1 cellular context compared by ENCODE assay signal in genomic region chr5:38166832-38167231, GRCh38.
TF ChIP-seq lines count a peak whose summit lies in the region.

No MANE protein-coding gene starts in this region.

TF ChIP-seq in HepG2, 621 proteins besides CTCF, POLR2A, EP300 and RAD21 (continued from another document):
- TF ChIP-seq ZNF687 (CRISPR knock-in tag; IDR thresholded peaks at IDR 0.05) (peak; percentile 38; the same call in 1 of the 2 replicates), KLF11 (CRISPR knock-in tag; IDR thresholded peaks at IDR 0.05) (no peak), POGZ (CRISPR knock-in tag; IDR thresholded peaks at IDR 0.05) (no peak), ZNF468 (CRISPR knock-in tag; IDR thresholded peaks at IDR 0.05) (no peak), ZNF367 (CRISPR knock-in tag; IDR thresholded peaks at IDR 0.05; ENCODE audit: borderline replicate concordance) (no peak), HNF1B (CRISPR knock-in tag; IDR thresholded peaks at IDR 0.05) (no peak), CREB3 (CRISPR knock-in tag; IDR thresholded peaks at IDR 0.05) (no peak)
